Comparison of ENCODE assay signal across 21 cellular contexts in the genomic region with DNA sequence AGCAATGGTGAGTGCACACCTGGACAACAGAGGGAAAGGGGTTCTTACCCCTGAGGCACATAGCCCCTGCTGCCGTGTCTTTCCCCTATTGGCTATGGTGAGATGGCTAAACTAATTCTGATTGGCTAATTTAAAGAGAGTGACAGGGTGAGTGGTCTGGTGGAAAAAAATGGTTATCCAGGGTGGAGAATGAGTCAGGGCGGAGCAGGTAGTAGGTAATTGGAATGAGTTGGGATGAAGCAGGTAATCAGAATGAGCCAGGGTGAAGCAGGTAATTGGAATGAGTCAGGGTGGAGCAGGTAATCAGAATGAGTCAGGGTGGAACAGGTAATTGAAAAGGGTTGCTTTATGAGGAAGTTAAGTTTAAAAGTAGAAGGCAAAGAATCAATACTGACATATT.
DNase-seq lines count a peak whose midpoint lies in the region; FAIRE-seq and TF ChIP-seq lines count a peak whose summit lies in the region.
"Had no signal": no experiment of that assay in that cellular context is flagged by ENCODE, and none has a peak within 500 bp of the region (broad histone marks: within the 10 kb centered on the region; RNA-seq: fewer than 3 reads in every experiment).

No MANE protein-coding gene starts in this region.

- DNase-seq in mammary epithelial cell (peak; percentile 21), breast epithelium (ENCODE audit: low spot score in 2 of 2) (no peak), bronchial epithelial cell (ENCODE audit: low read depth) (peak; percentile 82), neural crest cell (ENCODE audit: low read depth, low spot score) (no peak), T1000 (lab: John Stamatoyannopoulos, UW) (no peak), SW480 (ENCODE audit: low spot score) (no peak), HUDEP-2 (lab: John Stamatoyannopoulos, UW; ENCODE audit: unreplicated experiment in 76 of 76) (no peak)
- DNase-seq: AML-193; Caco-2; CD4-positive, alpha-beta T cell; DMS153; DMS79; GDM1; HCEC 1CT had no signal

- no peak overlapping the region for H3K4me2 ChIP-seq in mammary epithelial cell (ENCODE audit: insufficient read depth, low read depth, low read length)
- H3K4me2 ChIP-seq: A549, GM23338 had no signal

- peak; percentile 13 for FAIRE-seq in bronchial epithelial cell (lab: Jason Lieb, UNC)
- FAIRE-seq: A549, GM12892, GM18507, H54 had no signal

- H3K79me2 ChIP-seq in mammary epithelial cell (ENCODE audit: insufficient read depth, low read length) = no peaks in the 10 kb centered on the region

- H3K27ac Mint-ChIP-seq in neural crest cell (ENCODE audit: unreplicated experiment) = peak overlapping the region; percentile 5
- H3K27ac Mint-ChIP-seq: CD4-positive, alpha-beta T cell; GM23338 had no signal

- H3K27me3 ChIP-seq in mammary epithelial cell (ENCODE audit: insufficient read depth, low read length) = no peaks in the 10 kb centered on the region
- no peaks in the 10 kb centered on the region for H3K27me3 ChIP-seq in breast epithelium
- no peaks in the 10 kb centered on the region for H3K27me3 ChIP-seq in bronchial epithelial cell (ENCODE audit: control insufficient read depth, insufficient read depth, low read length)

- no peak overlapping the region for H2AFZ ChIP-seq in mammary epithelial cell (ENCODE audit: low read depth, low read length)
- H2AFZ ChIP-seq: GM23338 had no signal

- no peaks in the 10 kb centered on the region for H3K4me1 Mint-ChIP-seq in neural crest cell
- H3K4me1 Mint-ChIP-seq: GM23338 had no signal

- H3K36me3 Mint-ChIP-seq in neural crest cell (ENCODE audit: low read depth) = no peaks in the 10 kb centered on the region

- peaks cover 13% of the 10 kb centered on the region for H3K9me3 Mint-ChIP-seq in neural crest cell
- H3K9me3 Mint-ChIP-seq: CD4-positive, alpha-beta T cell; GM23338 had no signal

- no peak overlapping the region for H3K4me3 Mint-ChIP-seq in neural crest cell
- H3K4me3 Mint-ChIP-seq: CD4-positive, alpha-beta T cell; GM23338 had no signal

- no peaks in the 10 kb centered on the region for H4K20me1 ChIP-seq in mammary epithelial cell (ENCODE audit: insufficient read depth, low read length)

- no TSS peak for BruUV-seq in mammary epithelial cell (replicated peaks; lab: Mats Ljungman, UMichigan)

- no peaks in the 10 kb centered on the region for H3K9me3 ChIP-seq in mammary epithelial cell (replicated peaks; ENCODE audit: insufficient read depth, low read length)
- no peaks in the 10 kb centered on the region for H3K9me3 ChIP-seq in breast epithelium
- H3K9me3 ChIP-seq: A549, Caco-2 had no signal

- dilution Hi-C loops in mammary epithelial cell (cut with HindIII; ENCODE audit: low sequenced_read_pairs) = no loop called here

- no peak for TF ChIP-seq POLR2A in breast epithelium (IDR thresholded peaks at IDR 0.05)

- 63% methylated on average over 2 of the region's 2 CpGs for WGBS in mammary epithelial cell (ENCODE audit: low coverage, missing lambda C conversion rate)

- H3K27ac ChIP-seq in mammary epithelial cell (ENCODE audit: insufficient read depth, low read depth, low read length) = no peak overlapping the region
- no peak overlapping the region for H3K27ac ChIP-seq in breast epithelium
- H3K27ac ChIP-seq: 22Rv1, A549, C4-2B had no signal

- H3K9ac ChIP-seq in mammary epithelial cell (ENCODE audit: insufficient read depth, low read length) = no peak overlapping the region

- H3K27me3 Mint-ChIP-seq in neural crest cell (ENCODE audit: low read depth) = no peaks in the 10 kb centered on the region

- no peak for TF ChIP-seq CTCF in mammary epithelial cell (conservative IDR thresholded peaks at IDR 0.05 in 1 of 2, IDR thresholded peaks at IDR 0.05 in 1 of 2; ENCODE audit: extremely low read depth in 1 of 2, insufficient read depth in 1 of 2, low read depth in 1 of 2, low read length in 2 of 2)
- no peak for TF ChIP-seq CTCF in breast epithelium (IDR thresholded peaks at IDR 0.05)
- no peak for TF ChIP-seq CTCF in bronchial epithelial cell (IDR thresholded peaks at IDR 0.05; ENCODE audit: insufficient read depth, low read length, severe bottlenecking)
- no peak for TF ChIP-seq CTCF in neural crest cell (conservative IDR thresholded peaks at IDR 0.05)

- H3K4me1 ChIP-seq in mammary epithelial cell (ENCODE audit: insufficient read depth, low read length) (no peaks in the 10 kb centered on the region), breast epithelium (no peaks in the 10 kb centered on the region)
- H3K4me1 ChIP-seq: Caco-2 had no signal

- intact Hi-C loops in mammary epithelial cell (cut with micrococcal nuclease) (no loop called here), breast epithelium (cut with DNase I; ENCODE audit: low total_unique reads) (no loop called here)

- CTCF ChIA-PET in mammary epithelial cell (lab: Charles Lee; ENCODE audit: low non-redundant PET) = no interaction called here

- H3K36me3 ChIP-seq in mammary epithelial cell (ENCODE audit: insufficient read depth, low read length) (no peaks in the 10 kb centered on the region), breast epithelium (no peaks in the 10 kb centered on the region), bronchial epithelial cell (ENCODE audit: control insufficient read depth, insufficient read depth, low read length) (no peaks in the 10 kb centered on the region)

- in situ Hi-C loops in mammary epithelial cell (cut with MboI; ENCODE audit: low sequenced_read_pairs in 2 of 2) = no loop called here

- no peak overlapping the region for H3K4me3 ChIP-seq in mammary epithelial cell (replicated peaks in 1 of 3; ENCODE audit: insufficient read depth in 1 of 3, low read depth in 2 of 3, low read length in 3 of 3)
- no peak overlapping the region for H3K4me3 ChIP-seq in breast epithelium
- H3K4me3 ChIP-seq in bronchial epithelial cell (ENCODE audit: low read depth, low read length) = no peak overlapping the region
- H3K4me3 ChIP-seq: A549, GM23338 had no signal

Comparison
In these comparisons a context has a peak if more than half of its experiments do, and no peak if none do; other contexts are left out.
1. DNase-seq: peak in mammary epithelial cell (single experiment) and bronchial epithelial cell (single experiment); none in breast epithelium (0 of 2), neural crest cell (single experiment), T1000 (single experiment), SW480 (single experiment) and HUDEP-2 (0 of 76).